12 cellular contexts compared by ENCODE assay signal in genomic region chr6:108453601-108454157, GRCh38.
DNase-seq lines count a peak whose midpoint lies in the region; ATAC-seq, FAIRE-seq and TF ChIP-seq lines count a peak whose summit lies in the region.
"Had no signal": no experiment of that assay in that cellular context is flagged by ENCODE, and none has a peak within 500 bp of the region (broad histone marks: within the 10 kb centered on the region; RNA-seq: fewer than 3 reads in every experiment).

No MANE protein-coding gene starts in this region.

- H3K4me3 Mint-ChIP-seq in activated CD4-positive, alpha-beta T cell treated with anti-CD3 and anti-CD28 coated beads, Interleukin-2, amount 10 ng/mL, durations not matched to agents 7 days and 5 days: no peak overlapping the region
- H3K4me3 Mint-ChIP-seq: activated naive CD8-positive, alpha-beta T cell had no signal

- H3K4me1 ChIP-seq in SK-N-SH (ENCODE audit: control insufficient read depth in 1 of 2, insufficient read depth in 2 of 2, low read depth in 1 of 2, low read length in 1 of 2) (0 out of 4 replicates have a peak, but pooled peaks cover 0 to 7% of the 10 kb centered on the region in 2 experiments), heart left ventricle (peaks cover 0 to 25% (median 16%) of the 10 kb centered on the region in 12 donors), skeletal muscle tissue (ENCODE audit: control insufficient read depth in 3 of 3, insufficient read depth in 3 of 3, low read length in 3 of 3) (peaks cover 4 to 9% (median 5%) of the 10 kb centered on the region in 3 donors)

- no peaks in the 10 kb centered on the region for H3K9me2 ChIP-seq in SK-N-SH

- H3K4me2 ChIP-seq in SK-N-SH: no peak overlapping the region; the same call in 1 of the 2 replicates

- POLR2A ChIA-PET in SK-N-SH (lab: Yijun Ruan, JAX): no interaction called here
- POLR2A ChIA-PET in activated CD4-positive, alpha-beta T cell treated with anti-CD3 and anti-CD28 coated beads, Interleukin-2, amount 10 ng/mL, durations not matched to agents 7 days and 5 days (lab: Charles Lee): interaction anchor here (0.6 kb wide), 1 partner anchor 86 kb away, joined by 5 read pairs; no protein-coding TSS in a partner anchor

- H3K4me1 Mint-ChIP-seq in activated CD4-positive, alpha-beta T cell treated with anti-CD3 and anti-CD28 coated beads, Interleukin-2, amount 10 ng/mL, durations not matched to agents 7 days and 5 days: peaks cover 4% of the 10 kb centered on the region

- H3K9ac ChIP-seq in SK-N-SH (no peak overlapping the region; the same call in 1 of the 2 replicates), skeletal muscle tissue (ENCODE audit: low read depth in 1 of 3, low read length in 3 of 3) (no peak overlapping the region)

- peak overlapping the region; percentile 61 for H2AFZ ChIP-seq in SK-N-SH (ENCODE audit: low read depth)

- H3K27me3 ChIP-seq in SK-N-SH (ENCODE audit: insufficient read depth) (no peaks in the 10 kb centered on the region), heart left ventricle (no peaks in the 10 kb centered on the region), skeletal muscle tissue (ENCODE audit: control insufficient read depth in 3 of 3, insufficient read depth in 3 of 3, low read length in 3 of 3) (no peaks in the 10 kb centered on the region), dorsolateral prefrontal cortex (no peaks in the 10 kb centered on the region)

- H4K20me1 ChIP-seq in SK-N-SH (ENCODE audit: insufficient read depth): no peaks in the 10 kb centered on the region

- no peaks in the 10 kb centered on the region for H3K79me2 ChIP-seq in SK-N-SH (ENCODE audit: insufficient read depth)

- H3K27ac ChIP-seq in SK-N-SH (ENCODE audit: low read depth in 2 of 2, low read length in 1 of 2) (peak overlapping the region in 1 of 2 experiments; percentile 45; a peak in 2 of 4 replicates), heart left ventricle (peak overlapping the region in 8 of 12 donors; percentile 14 to 80 (median 40)), skeletal muscle tissue (ENCODE audit: low read depth, low read length) (peak overlapping the region; percentile 64), dorsolateral prefrontal cortex (no peak overlapping the region)
- H3K27ac ChIP-seq: VCaP had no signal

- peak in 3 of 4 donors; percentile 55 to 72 (median 60) for ATAC-seq in heart left ventricle

- CTCF ChIA-PET in SK-N-SH (lab: Yijun Ruan, JAX): interaction anchor here (1.0 to 1.5 kb wide), 2 partner anchors 9 to 27 kb away, joined by 3 to 4 read pairs; no protein-coding TSS in a partner anchor
- CTCF ChIA-PET in activated CD4-positive, alpha-beta T cell treated with anti-CD3 and anti-CD28 coated beads, Interleukin-2, amount 10 ng/mL, durations not matched to agents 7 days and 5 days (lab: Charles Lee): no interaction called here

- no peak overlapping the region for H3K27ac Mint-ChIP-seq in activated CD4-positive, alpha-beta T cell treated with anti-CD3 and anti-CD28 coated beads, Interleukin-2, amount 10 ng/mL, durations not matched to agents 7 days and 5 days
- H3K27ac Mint-ChIP-seq: activated naive CD8-positive, alpha-beta T cell; progenitor cell of endocrine pancreas had no signal

- H3F3A ChIP-seq in SK-N-SH (replicated peaks; ENCODE audit: insufficient read depth): peaks cover 6% of the 10 kb centered on the region

- H3K36me3 Mint-ChIP-seq in activated CD4-positive, alpha-beta T cell treated with anti-CD3 and anti-CD28 coated beads, Interleukin-2, amount 10 ng/mL, durations not matched to agents 7 days and 5 days (ENCODE audit: low read depth): no peaks in the 10 kb centered on the region

- H3K9me3 ChIP-seq in SK-N-SH: no peaks in the 10 kb centered on the region
- no peaks in the 10 kb centered on the region for H3K9me3 ChIP-seq in heart left ventricle
- no peaks in the 10 kb centered on the region for H3K9me3 ChIP-seq in skeletal muscle tissue (ENCODE audit: control insufficient read depth in 3 of 3, low read length in 3 of 3)

- intact Hi-C loops in heart left ventricle (cut with DNase I) (no loop called here), dorsolateral prefrontal cortex (cut with DNase I) (no loop called here)

- H3K4me3 ChIP-seq in SK-N-SH (ENCODE audit: low read depth in 2 of 2, low read length in 1 of 2): no peak overlapping the region
- no peak overlapping the region for H3K4me3 ChIP-seq in heart left ventricle
- H3K4me3 ChIP-seq in skeletal muscle tissue (ENCODE audit: low read length in 3 of 3): peak overlapping the region in 1 of 3 donors; percentile 24
- H3K4me3 ChIP-seq in dorsolateral prefrontal cortex: no peak overlapping the region

- WGBS in SK-N-SH (ENCODE audit: low lambda C conversion rate): 88% methylated on average over 3 of the region's 3 CpGs
- WGBS in heart left ventricle, 4 donors: 35 to 49% (median 45%) methylated on average over 3 of the region's 3 CpGs

- TF ChIP-seq CTCF in SK-N-SH (IDR thresholded peaks at IDR 0.05) (0 out of 2 replicates have a peak, but pooled peaks have one; percentile 5), heart left ventricle (IDR thresholded peaks at IDR 0.05) (no peak), dorsolateral prefrontal cortex (IDR thresholded peaks at IDR 0.05 in 54 of 56, conservative IDR thresholded peaks at IDR 0.05 in 2 of 56; ENCODE audit: low read depth in 1 of 56, partially characterized antibody in 56 of 56) (no peak)

- no peaks in the 10 kb centered on the region for H3K9me3 Mint-ChIP-seq in activated CD4-positive, alpha-beta T cell treated with anti-CD3 and anti-CD28 coated beads, Interleukin-2, amount 10 ng/mL, durations not matched to agents 7 days and 5 days

- TF ChIP-seq RAD21 in SK-N-SH (IDR thresholded peaks at IDR 0.05; ENCODE audit: low read length): no peak

- FAIRE-seq in GM19239 (lab: Jason Lieb, UNC): peak; percentile 65

- no peak for DNase-seq in GM19239 (ENCODE audit: insufficient read length, low spot score)
- DNase-seq in SK-N-SH: no peak
- DNase-seq in heart left ventricle: peak in 1 of 5 donors; percentile 16
- no peak for DNase-seq in dorsolateral prefrontal cortex
- no peak for DNase-seq in iPS-NIHi11 (ENCODE audit: low spot score)
- DNase-seq in activated CD4-positive, alpha-beta T cell treated with anti-CD3 and anti-CD28 coated beads, Interleukin-2, amount 10 ng/mL, durations not matched to agents 7 days and 5 days: no peak
- DNase-seq in activated CD4-positive, CD25-positive, alpha-beta regulatory T cell (lab: John Stamatoyannopoulos, UW): no peak
- DNase-seq: NCI-H226 had no signal

- no peak for TF ChIP-seq EP300 in SK-N-SH (IDR thresholded peaks at IDR 0.05; ENCODE audit: borderline replicate concordance in 1 of 2, low read depth in 1 of 2, low read length in 1 of 2)

- TF ChIP-seq POLR2A in heart left ventricle (IDR thresholded peaks at IDR 0.05): no peak

- H3K36me3 ChIP-seq in SK-N-SH (replicated peaks in 1 of 2; ENCODE audit: control insufficient read depth in 1 of 2, insufficient read depth in 2 of 2, low read length in 1 of 2): no peaks in the 10 kb centered on the region
- no peaks in the 10 kb centered on the region for H3K36me3 ChIP-seq in heart left ventricle
- no peaks in the 10 kb centered on the region for H3K36me3 ChIP-seq in skeletal muscle tissue (ENCODE audit: control insufficient read depth in 3 of 3, insufficient read depth in 3 of 3, low read length in 3 of 3)

- peaks cover 20% of the 10 kb centered on the region for H3K27me3 Mint-ChIP-seq in activated CD4-positive, alpha-beta T cell treated with anti-CD3 and anti-CD28 coated beads, Interleukin-2, amount 10 ng/mL, durations not matched to agents 7 days and 5 days
- H3K27me3 Mint-ChIP-seq: progenitor cell of endocrine pancreas had no signal

TF ChIP-seq in SK-N-SH, 30 proteins besides CTCF, POLR2A, EP300 and RAD21 (continues in another document):
- TF ChIP-seq ZBTB33 (IDR thresholded peaks at IDR 0.05; ENCODE audit: borderline replicate concordance, low read depth) (no peak), FOSL2 (IDR thresholded peaks at IDR 0.05; ENCODE audit: borderline replicate concordance, low read depth) (no peak), GATA2 (CRISPR knock-in tag; IDR thresholded peaks at IDR 0.05) (no peak), EZH2phosphoT487 (IDR thresholded peaks at IDR 0.05; ENCODE audit: borderline replicate concordance, low read depth) (no peak), MXI1 (IDR thresholded peaks at IDR 0.05; ENCODE audit: low read depth, low read length) (no peak), MEF2A (IDR thresholded peaks at IDR 0.05; ENCODE audit: borderline replicate concordance, low read depth) (no peak), SIN3A (IDR thresholded peaks at IDR 0.05; ENCODE audit: borderline replicate concordance, low read depth, low read length) (no peak), TCF12 (IDR thresholded peaks at IDR 0.05) (no peak), IRF3 (IDR thresholded peaks at IDR 0.05; ENCODE audit: low read depth, low read length) (no peak), CHD2 (IDR thresholded peaks at IDR 0.05; ENCODE audit: low read length, partially characterized antibody) (no peak), MAX (IDR thresholded peaks at IDR 0.05; ENCODE audit: low read depth) (no peak), SMC3 (IDR thresholded peaks at IDR 0.05; ENCODE audit: low read depth, low read length) (no peak)

Comparison
In these comparisons a context has a peak if more than half of its experiments do, and no peak if none do; other contexts are left out.
1. H3K27ac ChIP-seq: peak in heart left ventricle (8 of 12) and skeletal muscle tissue (single experiment); none in dorsolateral prefrontal cortex (0 of 59).